8 cellular contexts compared by ENCODE assay signal in genomic region chr6:55276745-55277627, GRCh38. TPM values are rescaled to one million over a fixed set of nuclear protein-coding genes. Genes with fewer than 3 reads are reported as not detected.
DNase-seq lines count a peak whose midpoint lies in the region; ATAC-seq and TF ChIP-seq lines count a peak whose summit lies in the region.

No MANE protein-coding gene starts in this region.

- H3K27me3 ChIP-seq in body of pancreas (peaks cover 0 to 6% of the 10 kb centered on the region in 2 donors), H7 (ENCODE audit: control insufficient read depth, insufficient read depth, low read length) (no peaks in the 10 kb centered on the region)

- TF ChIP-seq POLR2A in body of pancreas (IDR thresholded peaks at IDR 0.05) = no peak

- H3K36me3 ChIP-seq in body of pancreas (replicated peaks in 1 of 2; ENCODE audit: insufficient read depth in 1 of 2, low read depth in 2 of 2) = no peaks in the 10 kb centered on the region
- H3K36me3 ChIP-seq in H7 (replicated peaks; ENCODE audit: control insufficient read depth, insufficient read depth, low read length) = no peaks in the 10 kb centered on the region

- no peaks in the 10 kb centered on the region for H3K27me3 Mint-ChIP-seq in activated naive CD4-positive, alpha-beta T cell treated with anti-CD3 and anti-CD28 coated beads, Interleukin-2, amount 10 ng/mL, durations not matched to agents 7 days and 5 days
- no peaks in the 10 kb centered on the region for H3K27me3 Mint-ChIP-seq in type B pancreatic cell

- WGBS in body of pancreas, 2 donors = 23 to 28% methylated on average over 15 of the region's 15 CpGs

- TF ChIP-seq CTCF in body of pancreas (IDR thresholded peaks at IDR 0.05) = peak; percentile 15 to 67 (median 59)
- peak; percentile 84 for TF ChIP-seq CTCF in type B pancreatic cell (conservative IDR thresholded peaks at IDR 0.05)

- H3K4me1 ChIP-seq in body of pancreas = no peaks in the 10 kb centered on the region

- CTCF ChIA-PET in activated naive CD4-positive, alpha-beta T cell treated with anti-CD3 and anti-CD28 coated beads, Interleukin-2, amount 10 ng/mL, durations not matched to agents 7 days and 5 days (lab: Charles Lee) = interaction anchor here (0.8 to 1.1 kb wide), 2 partner anchors 613 to 1016 kb away, joined by 4 read pairs; no protein-coding TSS in a partner anchor

- no peak for ATAC-seq in activated naive CD4-positive, alpha-beta T cell treated with anti-CD3 and anti-CD28 coated beads, Interleukin-2, amount 50 U/mL, for 72 hours
- ATAC-seq in HG03354 (IDR thresholded peaks at IDR 0.05; ENCODE audit: poor library complexity, severe bottlenecking, unreplicated experiment) = peak; percentile 87
- peak; percentile 73 for ATAC-seq in body of pancreas

- H3K4me1 Mint-ChIP-seq in activated naive CD4-positive, alpha-beta T cell treated with anti-CD3 and anti-CD28 coated beads, Interleukin-2, amount 10 ng/mL, durations not matched to agents 7 days and 5 days = no peaks in the 10 kb centered on the region
- peaks cover 6% of the 10 kb centered on the region for H3K4me1 Mint-ChIP-seq in type B pancreatic cell (ENCODE audit: unreplicated experiment)

- no peak overlapping the region for H3K27ac ChIP-seq in body of pancreas

- H3K36me3 Mint-ChIP-seq in activated naive CD4-positive, alpha-beta T cell treated with anti-CD3 and anti-CD28 coated beads, Interleukin-2, amount 10 ng/mL, durations not matched to agents 7 days and 5 days = no peaks in the 10 kb centered on the region
- no peaks in the 10 kb centered on the region for H3K36me3 Mint-ChIP-seq in activated naive CD4-positive, alpha-beta T cell treated with anti-CD3 and anti-CD28 coated beads, Interleukin-2, amount 50 U/mL, for 72 hours
- H3K36me3 Mint-ChIP-seq in type B pancreatic cell = no peaks in the 10 kb centered on the region

- intact Hi-C loops in body of pancreas (cut with DNase I) = loop anchor here (10.0 kb wide), 1 partner anchor 678 kb away; no protein-coding TSS in a partner anchor

- no peak overlapping the region for H3K4me3 Mint-ChIP-seq in activated naive CD4-positive, alpha-beta T cell treated with anti-CD3 and anti-CD28 coated beads, Interleukin-2, amount 10 ng/mL, durations not matched to agents 7 days and 5 days
- H3K4me3 Mint-ChIP-seq in type B pancreatic cell = peak overlapping the region; percentile 78

- DNase-seq in activated naive CD4-positive, alpha-beta T cell treated with anti-CD3 and anti-CD28 coated beads, Interleukin-2, amount 10 ng/mL, durations not matched to agents 7 days and 5 days = peak; percentile 20
- no peak for DNase-seq in activated naive CD4-positive, alpha-beta T cell treated with anti-CD3 and anti-CD28 coated beads, Interleukin-2, amount 50 U/mL, for 72 hours (ENCODE audit: low spot score in 2 of 2)
- peak; percentile 25 for DNase-seq in NCI-H524 treated with DMSO at 0.1 percent for 48 hours (lab: John Stamatoyannopoulos, UW)
- DNase-seq in body of pancreas = peak; percentile 9 to 56 (median 22)
- peak; percentile 89 for DNase-seq in islet precursor cell
- DNase-seq in type B pancreatic cell (ENCODE audit: extremely low spot score, unreplicated experiment) = no peak
- DNase-seq in H7 = no peak

- H3K27ac Mint-ChIP-seq in activated naive CD4-positive, alpha-beta T cell treated with anti-CD3 and anti-CD28 coated beads, Interleukin-2, amount 10 ng/mL, durations not matched to agents 7 days and 5 days = no peak overlapping the region
- no peak overlapping the region for H3K27ac Mint-ChIP-seq in activated naive CD4-positive, alpha-beta T cell treated with anti-CD3 and anti-CD28 coated beads, Interleukin-2, amount 50 U/mL, for 72 hours
- no peak overlapping the region for H3K27ac Mint-ChIP-seq in type B pancreatic cell

- H3K4me3 ChIP-seq in body of pancreas (no peak overlapping the region), H7 (ENCODE audit: insufficient read depth, low read depth, low read length) (no peak overlapping the region)

- H3K9me3 Mint-ChIP-seq in activated naive CD4-positive, alpha-beta T cell treated with anti-CD3 and anti-CD28 coated beads, Interleukin-2, amount 10 ng/mL, durations not matched to agents 7 days and 5 days = no peaks in the 10 kb centered on the region
- H3K9me3 Mint-ChIP-seq in activated naive CD4-positive, alpha-beta T cell treated with anti-CD3 and anti-CD28 coated beads, Interleukin-2, amount 50 U/mL, for 72 hours = no peaks in the 10 kb centered on the region
- H3K9me3 Mint-ChIP-seq in type B pancreatic cell = no peaks in the 10 kb centered on the region

- no peaks in the 10 kb centered on the region for H3K9me3 ChIP-seq in body of pancreas

RNA-seq across cellular contexts. Expression of gene GFRAL, which starts 50.3 kb away (rescaled TPM):
- total RNA-seq in activated naive CD4-positive, alpha-beta T cell treated with anti-CD3 and anti-CD28 coated beads, Interleukin-2, amount 50 U/mL, for 72 hours = not detected
- not detected for total RNA-seq in body of pancreas
- not detected in 2 replicates for total RNA-seq in type B pancreatic cell (ENCODE audit: low replicate concordance)
- not detected in 2 replicates for total RNA-seq in H7 (2014; rRNA removed; shearing (Covaris generic))

Comparison
In these comparisons a context has a peak if more than half of its experiments do, and no peak if none do; other contexts are left out.
1. DNase-seq: peak in activated naive CD4-positive, alpha-beta T cell treated with anti-CD3 and anti-CD28 coated beads, Interleukin-2, amount 10 ng/mL, durations not matched to agents 7 days and 5 days (single experiment), NCI-H524 treated with DMSO at 0.1 percent for 48 hours (single experiment), body of pancreas (4 of 4) and islet precursor cell (single experiment); none in activated naive CD4-positive, alpha-beta T cell treated with anti-CD3 and anti-CD28 coated beads, Interleukin-2, amount 50 U/mL, for 72 hours (0 of 2), type B pancreatic cell (single experiment) and H7 (single experiment).
2. ATAC-seq: peak in HG03354 (single experiment) and body of pancreas (single experiment); none in activated naive CD4-positive, alpha-beta T cell treated with anti-CD3 and anti-CD28 coated beads, Interleukin-2, amount 50 U/mL, for 72 hours (0 of 2).